1 cellular context compared by ENCODE assay signal in the genomic region with DNA sequence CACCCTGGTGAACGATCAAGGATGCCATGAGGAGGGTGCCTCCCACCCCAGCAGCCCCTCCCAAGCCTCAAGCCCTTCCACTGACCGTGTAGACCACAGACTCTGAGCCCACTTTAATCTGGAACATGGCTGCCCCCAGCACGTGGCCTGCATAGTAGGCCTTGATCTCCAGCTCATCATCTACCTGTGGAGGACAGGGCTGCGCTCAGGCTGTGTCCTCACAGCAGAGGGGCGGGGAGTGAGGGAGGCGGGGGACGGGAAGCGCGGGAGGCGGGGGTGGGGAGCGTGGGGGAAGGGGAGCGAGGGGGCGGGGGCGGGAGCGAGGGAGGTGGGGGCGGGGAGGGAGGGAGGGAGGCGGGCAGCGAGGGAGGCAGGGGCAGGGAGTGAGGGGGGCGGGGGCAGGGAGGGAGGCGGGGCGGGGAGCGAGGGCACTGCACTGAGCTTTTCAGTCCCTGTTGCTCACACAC.
TF ChIP-seq lines count a peak whose summit lies in the region.

No MANE protein-coding gene starts in this region.

TF ChIP-seq in WTC11, 78 proteins besides CTCF, POLR2A, EP300 and RAD21 (continued from another document):
- TF ChIP-seq, protein P1, sequence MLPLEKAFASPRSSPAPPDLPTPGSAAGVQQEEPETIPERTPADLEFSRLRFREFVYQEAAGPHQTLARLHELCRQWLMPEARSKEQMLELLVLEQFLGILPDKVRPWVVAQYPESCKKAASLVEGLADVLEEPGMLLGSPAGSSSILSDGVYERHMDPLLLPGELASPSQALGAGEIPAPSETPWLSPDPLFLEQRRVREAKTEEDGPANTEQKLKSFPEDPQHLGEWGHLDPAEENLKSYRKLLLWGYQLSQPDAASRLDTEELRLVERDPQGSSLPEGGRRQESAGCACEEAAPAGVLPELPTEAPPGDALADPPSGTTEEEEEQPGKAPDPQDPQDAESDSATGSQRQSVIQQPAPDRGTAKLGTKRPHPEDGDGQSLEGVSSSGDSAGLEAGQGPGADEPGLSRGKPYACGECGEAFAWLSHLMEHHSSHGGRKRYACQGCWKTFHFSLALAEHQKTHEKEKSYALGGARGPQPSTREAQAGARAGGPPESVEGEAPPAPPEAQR (CRISPR knock-in tag; IDR thresholded peaks at IDR 0.05) = no peak
- TF ChIP-seq PRRX2 (CRISPR knock-in tag; IDR thresholded peaks at IDR 0.05) = no peak
- TF ChIP-seq, protein P2, sequence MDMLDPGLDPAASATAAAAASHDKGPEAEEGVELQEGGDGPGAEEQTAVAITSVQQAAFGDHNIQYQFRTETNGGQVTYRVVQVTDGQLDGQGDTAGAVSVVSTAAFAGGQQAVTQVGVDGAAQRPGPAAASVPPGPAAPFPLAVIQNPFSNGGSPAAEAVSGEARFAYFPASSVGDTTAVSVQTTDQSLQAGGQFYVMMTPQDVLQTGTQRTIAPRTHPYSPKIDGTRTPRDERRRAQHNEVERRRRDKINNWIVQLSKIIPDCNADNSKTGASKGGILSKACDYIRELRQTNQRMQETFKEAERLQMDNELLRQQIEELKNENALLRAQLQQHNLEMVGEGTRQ (CRISPR knock-in tag; IDR thresholded peaks at IDR 0.05) = peak; percentile 75
